ENCODE assay signal across 8 cellular contexts in the genomic region with DNA sequence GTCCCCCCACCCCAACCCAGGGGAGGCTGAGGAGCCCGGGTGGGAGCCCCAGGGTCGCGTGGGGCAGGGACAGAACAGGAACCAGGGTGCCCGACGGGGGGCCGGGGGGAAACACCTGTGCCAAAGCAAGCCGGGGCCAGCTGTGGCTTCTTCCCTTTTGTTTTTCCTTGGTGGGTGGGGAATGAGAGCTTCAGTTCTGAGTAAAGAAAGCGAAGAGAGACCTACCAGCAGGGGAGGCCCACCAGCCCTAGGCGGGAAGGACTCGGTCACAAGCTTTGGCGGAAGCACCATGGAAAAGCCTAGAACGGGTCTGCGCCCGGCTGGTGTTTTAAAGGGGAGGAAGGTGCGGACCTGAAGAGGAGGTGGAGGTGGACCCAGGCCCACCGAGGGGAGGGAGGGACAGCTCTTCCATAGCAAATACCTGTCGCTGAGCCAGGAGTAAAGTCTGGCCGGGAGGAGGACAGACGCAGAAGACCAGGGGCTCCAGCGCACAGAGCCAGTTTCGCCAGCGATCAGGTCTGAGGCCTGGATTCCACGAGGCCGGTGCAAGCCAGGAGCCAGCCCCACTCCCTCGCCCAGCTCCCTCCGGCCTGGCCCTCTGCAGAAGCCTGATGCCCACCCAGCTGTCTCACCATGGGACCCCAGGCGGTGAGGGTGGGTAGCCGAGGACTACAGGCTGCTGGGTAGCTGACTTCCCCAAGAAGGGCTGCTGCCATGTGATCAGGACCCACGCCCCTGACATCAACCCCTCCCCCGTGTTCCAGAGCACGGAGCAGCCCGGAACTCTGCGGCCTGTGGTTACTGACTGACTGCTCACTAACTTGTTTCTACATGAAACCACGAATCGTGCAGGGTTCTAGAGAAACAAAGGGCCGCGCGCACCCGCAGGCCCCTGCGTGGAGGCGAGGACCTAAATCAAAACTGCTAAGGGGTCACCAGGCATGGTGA. TPM values are rescaled to one million over a fixed set of nuclear protein-coding genes. Genes with fewer than 3 reads are reported as not detected.
A peak's percentile ranks its signal among the peaks of the same experiment; 100 is the strongest.
DNase-seq lines count a peak whose midpoint lies in the region; ATAC-seq and TF ChIP-seq lines count a peak whose summit lies in the region.

No MANE protein-coding gene starts in this region.

- DNase-seq in Calu3: no peak
- DNase-seq in activated CD4-positive, alpha-beta memory T cell treated with anti-CD3 and anti-CD28 coated beads for 36 hours: peak; percentile 95
- peak; percentile 74 to 78 (median 75) for DNase-seq in effector memory CD4-positive, alpha-beta T cell
- DNase-seq in stimulated activated CD8-positive, alpha-beta memory T cell treated with anti-CD3 and anti-CD28 coated beads, Interleukin-7, amount 100 ng/mL, for 48 hours (ENCODE audit: extremely low read depth in 1 of 2, low read depth in 1 of 2): peak; percentile 79 to 91
- no peak for DNase-seq in NCI-H774 (lab: John Stamatoyannopoulos, UW)

- intact Hi-C loops in Calu3 (cut with micrococcal nuclease; ENCODE audit: unreplicated experiment): loop anchor here (5.0 kb wide), 1 partner anchor 59 kb away; a partner anchor contains a TSS
- intact Hi-C loops in activated CD4-positive, alpha-beta memory T cell treated with anti-CD3 and anti-CD28 coated beads for 36 hours (cut with micrococcal nuclease): loop anchor here (1.0 to 10.0 kb wide), 6 partner anchors 29 to 511 kb away; a partner anchor contains a TSS

- H3K36me3 ChIP-seq in KOPT-K1 (ENCODE audit: insufficient read depth, low read length): peaks cover 34% of the 10 kb centered on the region
- H3K36me3 ChIP-seq in effector memory CD4-positive, alpha-beta T cell (ENCODE audit: control insufficient read depth, insufficient read depth, low read length): peaks cover 15% of the 10 kb centered on the region
- peaks cover 2 to 7% of the 10 kb centered on the region in 2 donors for H3K36me3 ChIP-seq in mucosa of rectum (ENCODE audit: control insufficient read depth in 2 of 2, insufficient read depth in 2 of 2, low read length in 2 of 2)

- H3K9me3 Mint-ChIP-seq in Calu3 (ENCODE audit: low read depth, unreplicated experiment): no peaks in the 10 kb centered on the region
- H3K9me3 Mint-ChIP-seq in activated CD4-positive, alpha-beta memory T cell treated with anti-CD3 and anti-CD28 coated beads for 36 hours: no peaks in the 10 kb centered on the region

- H3K9ac ChIP-seq in mucosa of rectum (ENCODE audit: low read depth in 1 of 2, low read length in 2 of 2): peak overlapping the region; percentile 75 to 81

- peak overlapping the region; percentile 79 for H3K4me3 Mint-ChIP-seq in Calu3 (ENCODE audit: low read depth, unreplicated experiment)
- H3K4me3 Mint-ChIP-seq in activated CD4-positive, alpha-beta memory T cell treated with anti-CD3 and anti-CD28 coated beads for 36 hours: peak overlapping the region; percentile 85

- peak overlapping the region; percentile 92 for H3K27ac ChIP-seq in KOPT-K1 (ENCODE audit: low read depth, low read length, poor library complexity, severe bottlenecking)
- peak overlapping the region; percentile 92 for H3K27ac ChIP-seq in effector memory CD4-positive, alpha-beta T cell (ENCODE audit: insufficient read depth, low read length, poor library complexity, severe bottlenecking)
- peak overlapping the region; percentile 96 to 97 for H3K27ac ChIP-seq in mucosa of rectum (ENCODE audit: low read depth in 2 of 2, low read length in 2 of 2)

- no peaks in the 10 kb centered on the region for H3K27me3 ChIP-seq in effector memory CD4-positive, alpha-beta T cell (replicated peaks; ENCODE audit: control insufficient read depth, insufficient read depth, low read length, poor library complexity, severe bottlenecking)
- no peaks in the 10 kb centered on the region for H3K27me3 ChIP-seq in mucosa of rectum (ENCODE audit: control insufficient read depth in 2 of 2, insufficient read depth in 2 of 2, low read length in 2 of 2)

- H3K4me1 Mint-ChIP-seq in Calu3 (ENCODE audit: low read depth, unreplicated experiment): peaks cover 66% of the 10 kb centered on the region
- peaks cover 75% of the 10 kb centered on the region for H3K4me1 Mint-ChIP-seq in activated CD4-positive, alpha-beta memory T cell treated with anti-CD3 and anti-CD28 coated beads for 36 hours (ENCODE audit: low read depth)

- ATAC-seq in GM21526 (IDR thresholded peaks at IDR 0.05; ENCODE audit: low FRiP score, unreplicated experiment): peak; percentile 54

- no peak overlapping the region for H3K27ac Mint-ChIP-seq in Calu3 (ENCODE audit: unreplicated experiment)
- peak overlapping the region; percentile 96 for H3K27ac Mint-ChIP-seq in activated CD4-positive, alpha-beta memory T cell treated with anti-CD3 and anti-CD28 coated beads for 36 hours

- no peaks in the 10 kb centered on the region for H3K9me3 ChIP-seq in KOPT-K1 (ENCODE audit: insufficient read depth, low read length, poor library complexity, severe bottlenecking)
- no peaks in the 10 kb centered on the region for H3K9me3 ChIP-seq in effector memory CD4-positive, alpha-beta T cell (ENCODE audit: control insufficient read depth, low read length)
- no peaks in the 10 kb centered on the region for H3K9me3 ChIP-seq in mucosa of rectum (ENCODE audit: control insufficient read depth in 2 of 2, low read length in 2 of 2)

- peak overlapping the region; percentile 78 for H3K4me3 ChIP-seq in effector memory CD4-positive, alpha-beta T cell (ENCODE audit: insufficient read depth, low read depth, low read length, poor library complexity, severe bottlenecking)
- H3K4me3 ChIP-seq in mucosa of rectum (ENCODE audit: low read length in 2 of 2): peak overlapping the region; percentile 77 to 94

- peaks cover 28% of the 10 kb centered on the region for H3K36me3 Mint-ChIP-seq in Calu3 (ENCODE audit: insufficient read depth, unreplicated experiment)
- peaks cover 34% of the 10 kb centered on the region for H3K36me3 Mint-ChIP-seq in activated CD4-positive, alpha-beta memory T cell treated with anti-CD3 and anti-CD28 coated beads for 36 hours

- no peak for TF ChIP-seq CTCF in Calu3 (IDR thresholded peaks at IDR 0.05; ENCODE audit: unreplicated experiment)

- BruUV-seq in Calu3 (replicated peaks; lab: Mats Ljungman, UMichigan): no TSS peak

- POLR2A ChIA-PET in activated CD4-positive, alpha-beta memory T cell treated with anti-CD3 and anti-CD28 coated beads for 36 hours (lab: Charles Lee): interaction anchor here (0.6 to 4.0 kb wide), 7 partner anchors 11 to 458 kb away, joined by 3 to 44 read pairs (median 4); a partner anchor contains a TSS

- CTCF ChIA-PET in Calu3 (lab: Charles Lee): interaction anchor here (1.1 kb wide), 2 partner anchors 26 to 28 kb away, joined by 3 read pairs; no protein-coding TSS in a partner anchor
- CTCF ChIA-PET in activated CD4-positive, alpha-beta memory T cell treated with anti-CD3 and anti-CD28 coated beads for 36 hours (lab: Charles Lee): interaction anchor here (0.6 to 4.5 kb wide), 6 partner anchors 10 to 60 kb away, joined by 3 to 32 read pairs (median 5); no protein-coding TSS in a partner anchor

- H3K4me1 ChIP-seq in effector memory CD4-positive, alpha-beta T cell (ENCODE audit: control insufficient read depth, insufficient read depth, low read length, poor library complexity, severe bottlenecking): peaks cover 82% of the 10 kb centered on the region
- H3K4me1 ChIP-seq in mucosa of rectum (ENCODE audit: control insufficient read depth in 2 of 2, insufficient read depth in 2 of 2, low read length in 2 of 2): peaks cover 67 to 72% of the 10 kb centered on the region in 2 donors

- no peaks in the 10 kb centered on the region for H3K27me3 Mint-ChIP-seq in Calu3 (ENCODE audit: unreplicated experiment)
- no peaks in the 10 kb centered on the region for H3K27me3 Mint-ChIP-seq in activated CD4-positive, alpha-beta memory T cell treated with anti-CD3 and anti-CD28 coated beads for 36 hours

RNA-seq across cellular contexts. Expression of a gene that starts 0.8 kb away (rescaled TPM):
- total RNA-seq in Calu3 (2022): 77.5 and 86.4 TPM in 2 replicates
- total RNA-seq in activated CD4-positive, alpha-beta memory T cell treated with anti-CD3 and anti-CD28 coated beads for 36 hours: 100 to 1,000 TPM; 101 to 106 TPM

RNA-seq across cellular contexts. Expression of a gene that starts 57.6 kb away (rescaled TPM):
- total RNA-seq in Calu3 (2022): 43.5 and 46.4 TPM in 2 replicates
- total RNA-seq in activated CD4-positive, alpha-beta memory T cell treated with anti-CD3 and anti-CD28 coated beads for 36 hours: 10 to 100 TPM; 17.9 to 20.5 TPM

Comparison
In these comparisons a context has a peak if more than half of its experiments do, and no peak if none do; other contexts are left out.
1. DNase-seq: peak in activated CD4-positive, alpha-beta memory T cell treated with anti-CD3 and anti-CD28 coated beads for 36 hours (single experiment), effector memory CD4-positive, alpha-beta T cell (3 of 3) and stimulated activated CD8-positive, alpha-beta memory T cell treated with anti-CD3 and anti-CD28 coated beads, Interleukin-7, amount 100 ng/mL, for 48 hours (2 of 2); none in Calu3 (single experiment) and NCI-H774 (single experiment).
2. Peak in every context shown above with its lines, with median percentiles within 50 percentile points of each other: H3K27ac ChIP-seq.